ENCODE assay signal across 8 cellular contexts in the genomic region with DNA sequence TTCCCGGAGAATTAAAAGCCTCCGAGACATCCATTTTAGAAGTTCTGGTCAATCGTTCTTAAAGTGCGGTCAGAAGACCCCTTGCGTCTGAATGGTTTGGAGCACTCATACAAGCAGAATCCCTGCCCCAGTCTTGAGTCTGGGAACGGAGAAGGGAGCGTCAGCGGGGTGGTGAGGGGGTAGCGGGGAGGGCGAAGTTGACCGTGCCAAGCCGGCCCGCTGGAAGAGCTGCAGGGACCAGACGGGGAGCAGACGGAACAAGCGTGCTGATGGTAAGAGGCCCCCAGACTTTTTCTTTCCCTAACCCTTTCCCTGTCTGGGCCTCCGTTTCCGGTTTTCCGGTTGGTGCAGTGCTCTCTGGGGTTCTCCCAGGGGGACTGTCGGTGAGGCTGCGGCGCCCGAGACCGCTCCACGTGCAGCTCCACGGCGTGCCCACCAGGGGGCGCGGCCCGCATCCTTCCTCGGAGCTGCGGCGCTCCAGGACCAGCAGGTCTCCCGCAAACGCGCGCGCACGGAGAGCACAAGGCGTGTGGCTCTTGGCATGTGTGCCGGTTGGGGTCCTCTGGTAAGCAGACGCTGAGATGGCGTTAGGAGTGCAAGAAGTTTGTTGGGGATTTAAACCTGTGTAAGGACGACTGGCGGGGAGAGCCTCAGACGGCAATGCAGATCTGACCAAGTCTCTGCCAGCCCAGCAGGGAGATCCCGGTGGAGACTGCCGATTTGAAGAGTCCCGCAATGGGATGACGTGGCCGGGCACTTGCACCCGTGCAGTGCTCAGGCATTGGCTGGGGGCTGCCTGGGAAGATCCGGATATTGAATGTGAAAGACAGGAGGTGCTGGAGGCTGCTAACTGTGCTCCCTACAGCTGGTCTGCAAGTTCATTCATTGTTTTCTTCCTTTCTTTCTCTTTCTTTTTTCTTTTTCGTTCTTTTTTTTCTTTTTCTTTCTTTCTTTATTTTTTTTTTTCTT.
A peak's percentile ranks its signal among the peaks of the same experiment; 100 is the strongest.
DNase-seq lines count a peak whose midpoint lies in the region; ATAC-seq and TF ChIP-seq lines count a peak whose summit lies in the region.

No MANE protein-coding gene starts in this region.

- peak; percentile 98 for TF ChIP-seq CTCF in GM20000 (IDR thresholded peaks at IDR 0.05; ENCODE audit: extremely low read depth, missing control alignments)
- peak; percentile 88 for TF ChIP-seq CTCF in astrocyte of the cerebellum (IDR thresholded peaks at IDR 0.05; ENCODE audit: low read depth, low read length, missing control alignments)
- peak; percentile 86 for TF ChIP-seq CTCF in retinal pigment epithelial cell (conservative IDR thresholded peaks at IDR 0.05; ENCODE audit: low read depth, low read length)

- peak overlapping the region; percentile 39 for H3K4me3 ChIP-seq in astrocyte of the cerebellum (ENCODE audit: low read depth, low read length)
- peak overlapping the region; percentile 61 for H3K4me3 ChIP-seq in retinal pigment epithelial cell (ENCODE audit: low read length)

- no peak for ATAC-seq in GM19023 (IDR thresholded peaks at IDR 0.05; ENCODE audit: unreplicated experiment)

- DNase-seq in AG20443 (ENCODE audit: low spot score) (peak; percentile 92), GM20000 (ENCODE audit: low spot score) (peak; percentile 82), NCI-H1048 (lab: John Stamatoyannopoulos, UW) (peak; percentile 57), T-helper 22 cell (ENCODE audit: low read depth) (peak; percentile 18), astrocyte of the cerebellum (ENCODE audit: low read depth) (peak; percentile 18), hypothalamus (lab: John Stamatoyannopoulos, UW) (peak in 50 of 51 donors; percentile 14 to 88 (median 68)), retinal pigment epithelial cell (ENCODE audit: low read depth) (peak; percentile 15)

- in situ Hi-C loops in astrocyte of the cerebellum (cut with HindIII; ENCODE audit: low sequenced_read_pairs), result no loop called here

Comparison
In these comparisons a context has a peak if more than half of its experiments do, and no peak if none do; other contexts are left out.
1. DNase-seq: peak in every context shown above with its lines; median percentile 92 in AG20443; 82 in GM20000; 68 in hypothalamus; 57 in NCI-H1048; 18 in T-helper 22 cell; 18 in astrocyte of the cerebellum; 15 in retinal pigment epithelial cell.